ENCODE assay signal across 22 cellular contexts in the genomic region with DNA sequence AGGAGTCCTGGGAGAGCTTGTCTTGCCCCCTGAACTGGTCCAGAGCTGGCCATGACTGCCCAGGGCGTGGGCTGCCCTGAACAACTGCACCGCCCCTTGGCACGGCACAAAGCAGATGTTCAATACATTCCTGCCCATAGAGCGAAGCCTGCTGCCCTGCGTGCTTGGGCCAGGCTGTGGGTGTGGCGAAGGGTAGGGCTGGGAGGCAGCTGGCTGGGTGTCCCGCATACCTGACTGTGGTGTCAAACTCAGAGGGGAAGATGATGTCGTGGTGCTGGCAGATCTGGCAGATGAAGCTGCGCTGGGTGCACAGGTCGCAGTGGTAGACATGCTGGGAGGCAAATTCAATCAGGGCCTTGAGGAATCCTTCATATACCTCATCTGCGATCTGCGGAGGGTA.
DNase-seq lines count a peak whose midpoint lies in the region; ATAC-seq and TF ChIP-seq lines count a peak whose summit lies in the region.
"Had no signal": no experiment of that assay in that cellular context is flagged by ENCODE, and none has a peak within 500 bp of the region (broad histone marks: within the 10 kb centered on the region; RNA-seq: fewer than 3 reads in every experiment).

No MANE protein-coding gene starts in this region.

- no peaks in the 10 kb centered on the region for H3K36me3 ChIP-seq in colonic mucosa
- H3K36me3 ChIP-seq in mucosa of descending colon (ENCODE audit: low read depth) = no peaks in the 10 kb centered on the region
- H3K36me3 ChIP-seq: BE2C had no signal

- no peaks in the 10 kb centered on the region for H3K27me3 Mint-ChIP-seq in activated T-cell treated with anti-CD3 and anti-CD28 coated beads, Interleukin-2, amount 50 U/mL, for 24 hours

- H3K4me3 ChIP-seq in colonic mucosa = no peak overlapping the region
- no peak overlapping the region for H3K4me3 ChIP-seq in mucosa of descending colon
- H3K4me3 ChIP-seq: gastrocnemius medialis had no signal

- H3K36me3 Mint-ChIP-seq in activated T-cell treated with anti-CD3 and anti-CD28 coated beads, Interleukin-2, amount 50 U/mL, for 24 hours (ENCODE audit: low read depth) = peaks cover 41% of the 10 kb centered on the region

- H3K27me3 ChIP-seq in colonic mucosa = no peaks in the 10 kb centered on the region
- H3K27me3 ChIP-seq: gastrocnemius medialis had no signal

- no peaks in the 10 kb centered on the region for H3K9me3 Mint-ChIP-seq in activated T-cell treated with anti-CD3 and anti-CD28 coated beads, Interleukin-2, amount 50 U/mL, for 24 hours
- H3K9me3 Mint-ChIP-seq: activated naive CD4-positive, alpha-beta T cell treated with anti-CD3 and anti-CD28 coated beads for 36 hours had no signal

- peak overlapping the region in 1 of 2 donors; percentile 55 for H3K9ac ChIP-seq in colonic mucosa (ENCODE audit: low read depth in 2 of 2, low read length in 2 of 2)

- H3K4me1 ChIP-seq in colonic mucosa (peaks cover 4% of the 10 kb centered on the region), mucosa of descending colon (ENCODE audit: low read depth) (peaks cover 21% of the 10 kb centered on the region)
- H3K4me1 ChIP-seq: BE2C had no signal

- no peak overlapping the region for H3K27ac Mint-ChIP-seq in activated T-cell treated with anti-CD3 and anti-CD28 coated beads, Interleukin-2, amount 50 U/mL, for 24 hours
- H3K27ac Mint-ChIP-seq: activated naive CD4-positive, alpha-beta T cell treated with anti-CD3 and anti-CD28 coated beads for 36 hours had no signal

- DNase-seq in activated T-cell treated with anti-CD3 and anti-CD28 coated beads, Interleukin-2, amount 50 U/mL, for 24 hours = peak; percentile 26
- no peak for DNase-seq in activated T-cell treated with anti-CD3 and anti-CD28 coated beads, Interleukin-2, amount 50 U/mL, for 1 hour
- DNase-seq in colonic mucosa (peak; percentile 78), mucosa of descending colon (peak; percentile 72 to 83 (median 81)), DMS153 (lab: John Stamatoyannopoulos, UW) (no peak), NAMALWA (ENCODE audit: low spot score) (no peak)
- no peak for DNase-seq in effector CD8-positive, alpha-beta T cell (lab: John Stamatoyannopoulos, UW)
- DNase-seq: 8988T; activated CD4-positive, alpha-beta T cell treated with anti-CD3 and anti-CD28 coated beads for 48 hours; activated CD8-positive, alpha-beta memory T cell treated with anti-CD3 and anti-CD28 coated beads, Interleukin-2, amount 50 U/mL, for 48 hours; activated naive CD4-positive, alpha-beta T cell treated with anti-CD3 and anti-CD28 coated beads for 36 hours; BE2C; gastrocnemius medialis; GOT3; NCI-H2029; NCI-H446 treated with DMSO at 0.1 percent for 48 hours; NK-92 treated with Interleukin-12 subunit alpha and Interleukin-12 subunit beta, amount 100 ng/mL, for 24 hours; occipital lobe; RPMI8226; substantia nigra; SW 1271 had no signal

- no peaks in the 10 kb centered on the region for H3K9me3 ChIP-seq in colonic mucosa
- H3K9me3 ChIP-seq in mucosa of descending colon = no peaks in the 10 kb centered on the region
- H3K9me3 ChIP-seq: BE2C, gastrocnemius medialis had no signal

- peaks cover 16% of the 10 kb centered on the region for H3K4me1 Mint-ChIP-seq in activated T-cell treated with anti-CD3 and anti-CD28 coated beads, Interleukin-2, amount 50 U/mL, for 24 hours (ENCODE audit: low read depth)

- no peak overlapping the region for H3K4me3 Mint-ChIP-seq in activated T-cell treated with anti-CD3 and anti-CD28 coated beads, Interleukin-2, amount 50 U/mL, for 24 hours
- H3K4me3 Mint-ChIP-seq: activated naive CD4-positive, alpha-beta T cell treated with anti-CD3 and anti-CD28 coated beads for 36 hours had no signal

- ATAC-seq in mucosa of descending colon (peak; percentile 76), HG03039 (IDR thresholded peaks at IDR 0.05; ENCODE audit: unreplicated experiment) (no peak)
- ATAC-seq: gastrocnemius medialis had no signal

- no peak for TF ChIP-seq CTCF in colonic mucosa (IDR thresholded peaks at IDR 0.05)
- no peak for TF ChIP-seq CTCF in mucosa of descending colon (IDR thresholded peaks at IDR 0.05)

- no peak overlapping the region for H3K27ac ChIP-seq in colonic mucosa
- H3K27ac ChIP-seq: gastrocnemius medialis had no signal

- intact Hi-C loops in colonic mucosa (cut with DNase I) (no loop called here), mucosa of descending colon (cut with DNase I, micrococcal nuclease) (no loop called here)

Comparison
In these comparisons a context has a peak if more than half of its experiments do, and no peak if none do; other contexts are left out.
1. DNase-seq: peak in activated T-cell treated with anti-CD3 and anti-CD28 coated beads, Interleukin-2, amount 50 U/mL, for 24 hours (single experiment), colonic mucosa (single experiment) and mucosa of descending colon (3 of 3); none in activated T-cell treated with anti-CD3 and anti-CD28 coated beads, Interleukin-2, amount 50 U/mL, for 1 hour (single experiment), DMS153 (single experiment), effector CD8-positive, alpha-beta T cell (single experiment) and NAMALWA (single experiment).